1 cellular context compared by ENCODE assay signal in the genomic region with DNA sequence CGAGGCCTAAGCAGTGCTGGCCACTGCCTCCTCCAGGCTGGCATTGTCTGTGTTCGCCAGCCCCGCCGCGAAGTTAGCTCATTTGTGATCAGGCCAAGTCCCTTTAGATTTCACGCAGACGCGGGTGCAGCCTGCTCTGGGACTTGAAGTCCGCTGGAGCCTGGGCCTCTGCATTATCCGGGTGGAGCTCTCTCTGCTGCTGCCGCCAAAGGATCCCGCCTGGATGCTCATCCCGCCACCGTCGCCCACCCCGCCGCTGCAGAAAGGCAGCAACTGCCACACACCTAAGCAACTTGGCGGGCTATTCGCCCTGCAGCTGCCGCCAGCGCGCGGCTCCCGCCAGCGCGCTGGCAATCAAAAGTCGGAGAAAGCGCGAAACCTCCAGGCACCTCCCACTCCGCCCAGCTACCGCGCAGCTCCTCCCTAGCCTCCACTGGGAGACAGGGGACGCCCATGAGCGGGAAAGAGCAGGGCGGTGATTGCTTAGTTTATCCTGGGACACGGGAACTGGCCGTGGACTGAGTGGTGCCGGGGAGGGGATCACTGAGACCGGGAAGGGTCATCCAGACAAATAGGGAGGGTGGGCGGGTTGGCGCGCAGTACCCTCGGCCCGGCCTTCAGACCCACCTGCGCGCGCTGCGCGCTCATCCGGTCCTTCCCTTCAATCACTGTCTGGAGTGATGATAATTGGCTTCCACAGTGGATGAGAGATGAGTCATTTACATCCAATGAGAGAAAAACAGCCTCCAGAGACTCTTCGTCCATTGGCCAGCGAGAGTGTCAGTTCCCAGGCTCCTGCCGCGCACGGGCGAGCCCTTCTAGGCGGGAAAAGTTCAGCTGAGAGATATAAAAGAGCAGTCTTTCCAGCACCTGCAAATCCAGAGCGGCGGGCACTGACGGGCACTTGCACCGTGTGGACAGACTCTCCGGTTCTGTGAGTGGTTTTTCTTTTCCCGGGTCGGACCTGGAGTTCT.
TF ChIP-seq lines count a peak whose summit lies in the region.

A gene with protein sequence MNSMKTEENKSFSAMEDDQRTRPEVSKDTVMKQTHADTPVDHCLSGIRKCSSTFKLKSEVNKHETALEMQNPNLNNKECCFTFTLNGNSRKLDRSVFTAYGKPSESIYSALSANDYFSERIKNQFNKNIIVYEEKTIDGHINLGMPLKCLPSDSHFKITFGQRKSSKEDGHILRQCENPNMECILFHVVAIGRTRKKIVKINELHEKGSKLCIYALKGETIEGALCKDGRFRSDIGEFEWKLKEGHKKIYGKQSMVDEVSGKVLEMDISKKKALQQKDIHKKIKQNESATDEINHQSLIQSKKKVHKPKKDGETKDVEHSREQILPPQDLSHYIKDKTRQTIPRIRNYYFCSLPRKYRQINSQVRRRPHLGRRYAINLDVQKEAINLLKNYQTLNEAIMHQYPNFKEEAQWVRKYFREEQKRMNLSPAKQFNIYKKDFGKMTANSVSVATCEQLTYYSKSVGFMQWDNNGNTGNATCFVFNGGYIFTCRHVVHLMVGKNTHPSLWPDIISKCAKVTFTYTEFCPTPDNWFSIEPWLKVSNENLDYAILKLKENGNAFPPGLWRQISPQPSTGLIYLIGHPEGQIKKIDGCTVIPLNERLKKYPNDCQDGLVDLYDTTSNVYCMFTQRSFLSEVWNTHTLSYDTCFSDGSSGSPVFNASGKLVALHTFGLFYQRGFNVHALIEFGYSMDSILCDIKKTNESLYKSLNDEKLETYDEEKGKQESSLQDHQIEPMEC (plus strand): TSS at position 875 of the 974 bp plus-strand sequence. CDS start 2,389 bp downstream, outside the sequence.

TF ChIP-seq in HEK293, 187 proteins besides CTCF, POLR2A, EP300 and RAD21 (continued from another document and continues in another):
- TF ChIP-seq ZNF513 (tag by site-specific recombination; IDR thresholded peaks at IDR 0.05) (no peak), PRDM1 (tag by site-specific recombination; IDR thresholded peaks at IDR 0.05) (0 out of 2 replicates have a peak, but pooled peaks have one; percentile 14), BCL6B (tag by site-specific recombination; IDR thresholded peaks at IDR 0.05) (no peak), ZNF121 (tag by site-specific recombination; IDR thresholded peaks at IDR 0.05) (no peak), REPIN1 (tag by site-specific recombination; IDR thresholded peaks at IDR 0.05; ENCODE audit: low read depth) (no peak), ZNF37A (tag by site-specific recombination; IDR thresholded peaks at IDR 0.05) (no peak), ZNF133 (tag by site-specific recombination; IDR thresholded peaks at IDR 0.05) (no peak), ZNF830 (tag by site-specific recombination; IDR thresholded peaks at IDR 0.05; ENCODE audit: low read depth) (no peak), KLF1 (tag by site-specific recombination; IDR thresholded peaks at IDR 0.05) (peak; percentile 55), ZNF596 (tag by site-specific recombination; IDR thresholded peaks at IDR 0.05) (no peak), ZNF350 (tag by site-specific recombination; IDR thresholded peaks at IDR 0.05) (peak; percentile 71), ZNF624 (tag by site-specific recombination; IDR thresholded peaks at IDR 0.05) (no peak), OSR2 (tag by site-specific recombination; IDR thresholded peaks at IDR 0.05) (no peak), ZNF548 (tag by site-specific recombination; IDR thresholded peaks at IDR 0.05) (peak; percentile 82; the same call in 1 of the 2 replicates), SCRT1 (tag by site-specific recombination; IDR thresholded peaks at IDR 0.05; ENCODE audit: borderline replicate concordance) (no peak), KLF7 (tag by site-specific recombination; IDR thresholded peaks at IDR 0.05; ENCODE audit: borderline replicate concordance) (no peak), ZNF785 (tag by site-specific recombination; IDR thresholded peaks at IDR 0.05) (no peak), ZNF16 (tag by site-specific recombination; IDR thresholded peaks at IDR 0.05; ENCODE audit: low read depth) (no peak), ZNF214 (tag by site-specific recombination; IDR thresholded peaks at IDR 0.05; ENCODE audit: borderline replicate concordance) (no peak), ZNF169 (tag by site-specific recombination; IDR thresholded peaks at IDR 0.05) (no peak), ZBTB1 (tag by site-specific recombination; IDR thresholded peaks at IDR 0.05) (no peak), ZBTB17 (tag by site-specific recombination; IDR thresholded peaks at IDR 0.05) (no peak), ZNF629 (tag by site-specific recombination; IDR thresholded peaks at IDR 0.05) (no peak), ZNF585B (tag by site-specific recombination; IDR thresholded peaks at IDR 0.05) (no peak), ZNF202 (tag by site-specific recombination; IDR thresholded peaks at IDR 0.05; ENCODE audit: borderline replicate concordance) (no peak), ZNF701 (tag by site-specific recombination; IDR thresholded peaks at IDR 0.05) (no peak), AEBP2 (tag by site-specific recombination; IDR thresholded peaks at IDR 0.05; ENCODE audit: borderline replicate concordance) (no peak), PATZ1 (tag by site-specific recombination; IDR thresholded peaks at IDR 0.05) (0 out of 2 replicates have a peak, but pooled peaks have one; percentile 10), ZNF324 (tag by site-specific recombination; IDR thresholded peaks at IDR 0.05) (no peak), KLF10 (tag by site-specific recombination; IDR thresholded peaks at IDR 0.05) (peak; percentile 66)
- TF ChIP-seq, protein P1, sequence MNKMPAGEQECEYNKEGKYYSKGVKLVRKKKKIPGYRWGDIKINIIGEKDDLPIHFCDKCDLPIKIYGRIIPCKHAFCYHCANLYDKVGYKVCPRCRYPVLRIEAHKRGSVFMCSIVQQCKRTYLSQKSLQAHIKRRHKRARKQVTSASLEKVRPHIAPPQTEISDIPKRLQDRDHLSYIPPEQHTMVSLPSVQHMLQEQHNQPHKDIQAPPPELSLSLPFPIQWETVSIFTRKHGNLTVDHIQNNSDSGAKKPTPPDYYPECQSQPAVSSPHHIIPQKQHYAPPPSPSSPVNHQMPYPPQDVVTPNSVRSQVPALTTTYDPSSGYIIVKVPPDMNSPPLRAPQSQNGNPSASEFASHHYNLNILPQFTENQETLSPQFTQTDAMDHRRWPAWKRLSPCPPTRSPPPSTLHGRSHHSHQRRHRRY (tag by site-specific recombination; IDR thresholded peaks at IDR 0.05), result no peak
- TF ChIP-seq, protein P2, sequence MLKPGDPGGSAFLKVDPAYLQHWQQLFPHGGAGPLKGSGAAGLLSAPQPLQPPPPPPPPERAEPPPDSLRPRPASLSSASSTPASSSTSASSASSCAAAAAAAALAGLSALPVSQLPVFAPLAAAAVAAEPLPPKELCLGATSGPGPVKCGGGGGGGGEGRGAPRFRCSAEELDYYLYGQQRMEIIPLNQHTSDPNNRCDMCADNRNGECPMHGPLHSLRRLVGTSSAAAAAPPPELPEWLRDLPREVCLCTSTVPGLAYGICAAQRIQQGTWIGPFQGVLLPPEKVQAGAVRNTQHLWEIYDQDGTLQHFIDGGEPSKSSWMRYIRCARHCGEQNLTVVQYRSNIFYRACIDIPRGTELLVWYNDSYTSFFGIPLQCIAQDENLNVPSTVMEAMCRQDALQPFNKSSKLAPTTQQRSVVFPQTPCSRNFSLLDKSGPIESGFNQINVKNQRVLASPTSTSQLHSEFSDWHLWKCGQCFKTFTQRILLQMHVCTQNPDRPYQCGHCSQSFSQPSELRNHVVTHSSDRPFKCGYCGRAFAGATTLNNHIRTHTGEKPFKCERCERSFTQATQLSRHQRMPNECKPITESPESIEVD (tag by site-specific recombination; IDR thresholded peaks at IDR 0.05), result no peak
- TF ChIP-seq, protein P3, sequence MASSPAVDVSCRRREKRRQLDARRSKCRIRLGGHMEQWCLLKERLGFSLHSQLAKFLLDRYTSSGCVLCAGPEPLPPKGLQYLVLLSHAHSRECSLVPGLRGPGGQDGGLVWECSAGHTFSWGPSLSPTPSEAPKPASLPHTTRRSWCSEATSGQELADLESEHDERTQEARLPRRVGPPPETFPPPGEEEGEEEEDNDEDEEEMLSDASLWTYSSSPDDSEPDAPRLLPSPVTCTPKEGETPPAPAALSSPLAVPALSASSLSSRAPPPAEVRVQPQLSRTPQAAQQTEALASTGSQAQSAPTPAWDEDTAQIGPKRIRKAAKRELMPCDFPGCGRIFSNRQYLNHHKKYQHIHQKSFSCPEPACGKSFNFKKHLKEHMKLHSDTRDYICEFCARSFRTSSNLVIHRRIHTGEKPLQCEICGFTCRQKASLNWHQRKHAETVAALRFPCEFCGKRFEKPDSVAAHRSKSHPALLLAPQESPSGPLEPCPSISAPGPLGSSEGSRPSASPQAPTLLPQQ (tag by site-specific recombination; IDR thresholded peaks at IDR 0.05), result no peak
- TF ChIP-seq, protein P4, sequence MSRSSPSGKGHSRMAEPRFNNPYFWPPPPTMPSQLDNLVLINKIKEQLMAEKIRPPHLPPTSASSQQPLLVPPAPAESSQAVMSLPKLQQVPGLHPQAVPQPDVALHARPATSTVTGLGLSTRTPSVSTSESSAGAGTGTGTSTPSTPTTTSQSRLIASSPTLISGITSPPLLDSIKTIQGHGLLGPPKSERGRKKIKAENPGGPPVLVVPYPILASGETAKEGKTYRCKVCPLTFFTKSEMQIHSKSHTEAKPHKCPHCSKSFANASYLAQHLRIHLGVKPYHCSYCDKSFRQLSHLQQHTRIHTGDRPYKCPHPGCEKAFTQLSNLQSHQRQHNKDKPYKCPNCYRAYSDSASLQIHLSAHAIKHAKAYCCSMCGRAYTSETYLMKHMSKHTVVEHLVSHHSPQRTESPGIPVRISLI (tag by site-specific recombination; IDR thresholded peaks at IDR 0.05), result no peak
- TF ChIP-seq, protein P5, sequence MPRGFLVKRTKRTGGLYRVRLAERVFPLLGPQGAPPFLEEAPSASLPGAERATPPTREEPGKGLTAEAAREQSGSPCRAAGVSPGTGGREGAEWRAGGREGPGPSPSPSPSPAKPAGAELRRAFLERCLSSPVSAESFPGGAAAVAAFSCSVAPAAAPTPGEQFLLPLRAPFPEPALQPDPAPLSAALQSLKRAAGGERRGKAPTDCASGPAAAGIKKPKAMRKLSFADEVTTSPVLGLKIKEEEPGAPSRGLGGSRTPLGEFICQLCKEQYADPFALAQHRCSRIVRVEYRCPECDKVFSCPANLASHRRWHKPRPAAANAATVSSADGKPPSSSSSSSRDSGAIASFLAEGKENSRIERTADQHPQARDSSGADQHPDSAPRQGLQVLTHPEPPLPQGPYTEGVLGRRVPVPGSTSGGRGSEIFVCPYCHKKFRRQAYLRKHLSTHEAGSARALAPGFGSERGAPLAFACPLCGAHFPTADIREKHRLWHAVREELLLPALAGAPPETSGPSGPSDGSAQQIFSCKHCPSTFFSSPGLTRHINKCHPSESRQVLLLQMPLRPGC (tag by site-specific recombination; IDR thresholded peaks at IDR 0.05), result no peak
- TF ChIP-seq, protein P6, sequence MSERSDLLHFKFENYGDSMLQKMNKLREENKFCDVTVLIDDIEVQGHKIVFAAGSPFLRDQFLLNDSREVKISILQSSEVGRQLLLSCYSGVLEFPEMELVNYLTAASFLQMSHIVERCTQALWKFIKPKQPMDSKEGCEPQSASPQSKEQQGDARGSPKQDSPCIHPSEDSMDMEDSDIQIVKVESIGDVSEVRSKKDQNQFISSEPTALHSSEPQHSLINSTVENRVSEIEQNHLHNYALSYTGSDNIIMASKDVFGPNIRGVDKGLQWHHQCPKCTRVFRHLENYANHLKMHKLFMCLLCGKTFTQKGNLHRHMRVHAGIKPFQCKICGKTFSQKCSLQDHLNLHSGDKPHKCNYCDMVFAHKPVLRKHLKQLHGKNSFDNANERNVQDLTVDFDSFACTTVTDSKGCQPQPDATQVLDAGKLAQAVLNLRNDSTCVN (tag by site-specific recombination; optimal IDR thresholded peaks at IDR 0.05), result peak; percentile 69
